ENCODE assay signal across 8 cellular contexts in the genomic region with DNA sequence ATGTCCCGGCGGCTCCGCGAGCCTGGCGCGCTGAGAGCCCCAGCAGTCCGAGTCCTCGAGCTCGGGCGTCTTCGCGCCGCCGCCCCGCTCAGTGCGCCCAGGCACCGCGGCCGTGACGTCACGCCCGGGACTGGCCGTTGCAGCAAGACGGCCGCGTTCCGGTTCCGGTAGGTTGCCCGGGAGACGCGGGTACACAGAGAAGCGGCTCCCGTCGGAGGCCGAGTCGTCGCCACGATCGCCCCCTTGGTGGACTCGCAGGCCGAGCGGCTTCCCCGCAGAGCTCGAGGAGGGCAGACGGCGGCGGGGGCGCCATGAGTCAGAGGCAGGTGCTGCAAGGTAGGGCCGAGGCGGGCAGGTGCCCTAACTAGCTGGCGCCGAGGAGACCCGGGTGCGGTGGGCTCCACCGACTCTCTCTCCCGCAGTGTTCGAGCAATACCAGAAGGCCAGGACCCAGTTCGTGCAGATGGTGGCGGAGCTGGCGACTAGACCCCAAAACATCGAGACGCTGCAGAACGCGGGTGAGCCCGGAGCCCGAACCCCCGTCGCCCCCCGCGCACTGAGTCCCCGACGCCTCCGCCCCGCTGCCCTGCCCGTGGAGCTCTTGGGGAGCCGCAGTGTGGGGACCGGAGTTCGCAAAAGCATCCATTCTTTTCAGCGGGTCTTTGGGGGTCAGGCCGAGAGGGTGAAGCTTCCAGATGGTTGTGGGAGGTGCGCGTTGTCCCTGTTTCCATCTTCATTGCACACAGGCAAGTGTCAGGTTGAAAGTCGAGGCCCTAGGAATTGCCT. TPM values are rescaled to one million over a fixed set of nuclear protein-coding genes. Genes with fewer than 3 reads are reported as not detected.
A peak's percentile ranks its signal among the peaks of the same experiment; 100 is the strongest.
DNase-seq lines count a peak whose midpoint lies in the region; ATAC-seq and TF ChIP-seq lines count a peak whose summit lies in the region.

Gene SPAG6 (plus strand): TSS at position 196 of the 786 bp plus-strand sequence. CDS start 116 bp downstream, at position 312.

- no peaks in the 10 kb centered on the region for H3K9me2 ChIP-seq in DOHH2 (replicated peaks; ENCODE audit: control insufficient read depth, low read length)

- H3K27ac ChIP-seq in DOHH2 (ENCODE audit: low read depth, low read length) (peak within 1 kb of the TSS; percentile 66), KMS-11 (peak within 1 kb of the TSS; percentile 92), brain microvascular endothelial cell (no peak within 1 kb of the TSS)

- ATAC-seq in left ventricle myocardium superior = no peak
- ATAC-seq in sciatic nerve = no peak
- no peak for ATAC-seq in GM21526 (IDR thresholded peaks at IDR 0.05; ENCODE audit: low FRiP score, unreplicated experiment)

- H3K79me2 ChIP-seq in DOHH2 (ENCODE audit: control insufficient read depth, low read length) (no peaks in the 10 kb centered on the region), KMS-11 (ENCODE audit: insufficient read depth, low read depth) (peaks cover 29% of the 10 kb centered on the region)

- H2AFZ ChIP-seq in KMS-11 (ENCODE audit: low read depth) = no peak within 1 kb of the TSS

- H3F3A ChIP-seq in DOHH2 (ENCODE audit: control insufficient read depth, insufficient read depth) = peaks cover 16% of the 10 kb centered on the region; the same call in 1 of the 2 replicates

- H4K20me1 ChIP-seq in DOHH2 (ENCODE audit: control insufficient read depth, insufficient read depth, low read depth, low read length) (no peaks in the 10 kb centered on the region), KMS-11 (ENCODE audit: insufficient read depth) (no peaks in the 10 kb centered on the region)

- intact Hi-C loops in left ventricle myocardium superior (cut with micrococcal nuclease) = no loop called here
- intact Hi-C loops in sciatic nerve (cut with DNase I) = no loop called here

- peak; percentile 81 for DNase-seq in activated CD8-positive, alpha-beta memory T cell treated with anti-CD3 and anti-CD28 coated beads, Interleukin-2, amount 50 U/mL, for 48 hours
- DNase-seq in left ventricle myocardium superior (peak; percentile 70), sciatic nerve (ENCODE audit: low spot score) (peak; percentile 65), brain microvascular endothelial cell (no peak), glomerular visceral epithelial cell (ENCODE audit: extremely low spot score) (no peak)

- in situ Hi-C loops in brain microvascular endothelial cell (cut with HindIII; ENCODE audit: low pct_ligation_motif_present, low sequenced_read_pairs) = no loop called here

- H3K36me3 ChIP-seq in DOHH2 (ENCODE audit: control insufficient read depth, low read length) (no peaks in the 10 kb centered on the region), KMS-11 (ENCODE audit: insufficient read depth) (no peaks in the 10 kb centered on the region), brain microvascular endothelial cell (replicated peaks) (no peaks in the 10 kb centered on the region)

- peak within 1 kb of the TSS; percentile 95; the same call in 1 of the 2 replicates for H3K9ac ChIP-seq in KMS-11

- peaks cover 37% of the 10 kb centered on the region for H3K27me3 ChIP-seq in DOHH2 (ENCODE audit: control insufficient read depth, low read length)
- no peaks in the 10 kb centered on the region for H3K27me3 ChIP-seq in KMS-11 (ENCODE audit: insufficient read depth, low read depth)
- H3K27me3 ChIP-seq in brain microvascular endothelial cell (replicated peaks) = peaks cover 62% of the 10 kb centered on the region

- H3K4me2 ChIP-seq in DOHH2 (ENCODE audit: low read length) = peak within 1 kb of the TSS; percentile 65
- H3K4me2 ChIP-seq in KMS-11 = peak within 1 kb of the TSS; percentile 84

- H3K4me1 ChIP-seq in DOHH2 (ENCODE audit: control insufficient read depth, low read length) = peaks cover 45% of the 10 kb centered on the region
- H3K4me1 ChIP-seq in KMS-11 (ENCODE audit: low read depth, poor library complexity, severe bottlenecking) = peaks cover 20% of the 10 kb centered on the region

- peak within 1 kb of the TSS; percentile 48 for H3K4me3 ChIP-seq in DOHH2 (ENCODE audit: low read length)
- no peak within 1 kb of the TSS for H3K4me3 ChIP-seq in KMS-11 (IDR thresholded peaks at IDR 0.05; ENCODE audit: insufficient read depth, low read depth, low read length)
- no peak within 1 kb of the TSS for H3K4me3 ChIP-seq in brain microvascular endothelial cell (ENCODE audit: low read depth, low read length)

- no peaks in the 10 kb centered on the region for H3K9me3 ChIP-seq in DOHH2 (ENCODE audit: control insufficient read depth, insufficient read depth, low read length)

- TF ChIP-seq CTCF in DOHH2 (IDR thresholded peaks at IDR 0.05; ENCODE audit: low read depth, low read length, poor library complexity, severe bottlenecking) (no peak), KMS-11 (conservative IDR thresholded peaks at IDR 0.05; ENCODE audit: low read depth, low read length) (no peak), brain microvascular endothelial cell (IDR thresholded peaks at IDR 0.05; ENCODE audit: low read depth, low read length, missing control alignments) (no peak)

RNA-seq across cellular contexts. Expression of gene SPAG6, which starts in this region (rescaled TPM):
- total RNA-seq in left ventricle myocardium superior (not detected), sciatic nerve (0.31 TPM)

Comparison
In these comparisons a context has a peak if more than half of its experiments do, and no peak if none do; other contexts are left out.
1. Peak in DNase-seq in left ventricle myocardium superior; RNA of the gene not detected or under 1 TPM.
2. Peak in DNase-seq in sciatic nerve; RNA of the gene not detected or under 1 TPM.